17 cellular contexts compared by ENCODE assay signal in the genomic region with DNA sequence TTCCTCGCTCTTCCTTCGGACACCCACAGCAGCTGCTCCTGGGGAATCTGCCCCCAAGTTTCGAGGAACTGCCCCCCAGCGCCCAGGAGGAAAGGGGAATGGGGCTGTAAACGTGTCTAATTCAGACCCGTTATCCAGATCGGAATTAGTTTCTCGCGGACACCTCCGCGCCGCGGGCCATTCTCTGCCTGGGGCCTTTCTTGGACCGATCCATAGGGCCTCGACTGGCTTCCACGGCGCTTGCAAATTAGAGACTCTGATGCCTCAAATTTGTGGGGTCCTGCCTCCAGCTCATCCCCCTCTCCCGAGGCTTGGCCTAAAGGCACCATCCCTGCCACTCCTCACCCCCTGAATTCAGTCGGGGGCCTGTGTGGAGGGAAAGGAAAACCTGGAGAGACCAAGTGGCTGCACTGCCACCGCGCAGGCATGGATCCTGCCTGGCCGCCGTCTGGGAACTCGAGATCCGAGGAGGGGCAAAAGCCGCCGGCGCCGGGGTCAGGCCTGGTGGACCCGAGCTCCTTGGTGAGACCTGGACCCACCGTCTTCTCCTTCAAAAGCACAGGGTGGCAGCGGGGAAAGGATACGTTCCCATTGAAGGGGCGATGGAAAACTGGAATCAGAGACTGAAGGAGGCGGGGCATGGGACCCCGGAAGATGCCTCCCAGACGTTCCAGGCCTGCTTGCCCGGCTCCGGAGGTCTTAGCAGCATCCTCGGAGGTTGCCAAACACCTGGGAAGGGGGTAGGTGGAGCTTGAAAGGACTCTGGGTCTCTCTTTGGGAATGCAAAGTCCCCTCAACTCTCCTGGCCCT. TPM values are rescaled to one million over a fixed set of nuclear protein-coding genes. Genes with fewer than 3 reads are reported as not detected.
A peak's percentile ranks its signal among the peaks of the same experiment; 100 is the strongest.
DNase-seq lines count a peak whose midpoint lies in the region; ATAC-seq, FAIRE-seq and TF ChIP-seq lines count a peak whose summit lies in the region.
"Had no signal": no experiment of that assay in that cellular context is flagged by ENCODE, and none has a peak within 500 bp of the region (broad histone marks: within the 10 kb centered on the region; RNA-seq: fewer than 3 reads in every experiment).

No MANE protein-coding gene starts in this region.

- peak overlapping the region; percentile 88 for H3K4me2 ChIP-seq in MM.1S (ENCODE audit: low read depth, low read length)
- H3K4me2 ChIP-seq in H1 (ENCODE audit: insufficient read depth in 1 of 2, low read depth in 2 of 2, low read length in 2 of 2), result peak overlapping the region; percentile 15 to 75

- H3K4me1 Mint-ChIP-seq in activated T-cell treated with anti-CD3 and anti-CD28 coated beads, Interleukin-2, amount 50 U/mL, for 4 hours (ENCODE audit: low read depth), result peaks cover 34% of the 10 kb centered on the region
- H3K4me1 Mint-ChIP-seq in stimulated activated naive B cell treated with anti-CD40 and anti-IgM and Interleukin-4, amounts not matched to agents 10 μg/mL and 1 μg/mL and 100 μg/mL, for 72 hours, result peaks cover 27 to 51% of the 10 kb centered on the region in 2 donors

- no peak overlapping the region for H4K5ac ChIP-seq in H1 (ENCODE audit: insufficient read length, low read depth, low read length)

- no peaks in the 10 kb centered on the region for H3K79me1 ChIP-seq in H1 (ENCODE audit: low read depth, low read length)

- no peak overlapping the region for H2BK15ac ChIP-seq in H1 (ENCODE audit: low read length)

- peaks cover 89% of the 10 kb centered on the region for H3K27me3 Mint-ChIP-seq in activated T-cell treated with anti-CD3 and anti-CD28 coated beads, Interleukin-2, amount 50 U/mL, for 4 hours (ENCODE audit: low read depth)
- H3K27me3 Mint-ChIP-seq in stimulated activated naive B cell treated with anti-CD40 and anti-IgM and Interleukin-4, amounts not matched to agents 10 μg/mL and 1 μg/mL and 100 μg/mL, for 72 hours, result peaks cover 76 to 91% of the 10 kb centered on the region in 2 donors

- H4K20me1 ChIP-seq in MM.1S (ENCODE audit: insufficient read depth, low read length), result no peaks in the 10 kb centered on the region
- peaks cover 20 to 22% of the 10 kb centered on the region in 2 experiments for H4K20me1 ChIP-seq in H1 (replicated peaks in 1 of 2; ENCODE audit: control insufficient read depth in 1 of 2, insufficient read depth in 2 of 2, low read length in 2 of 2)

- no peak for TF ChIP-seq RAD21 in H1 (IDR thresholded peaks at IDR 0.05 in 1 of 2, conservative IDR thresholded peaks at IDR 0.05 in 1 of 2; ENCODE audit: low read depth in 2 of 2, low read length in 2 of 2)

- no peak overlapping the region for H2AK5ac ChIP-seq in H1 (ENCODE audit: low read depth, low read length)

- no peaks in the 10 kb centered on the region for H3K36me3 Mint-ChIP-seq in activated T-cell treated with anti-CD3 and anti-CD28 coated beads, Interleukin-2, amount 50 U/mL, for 4 hours (ENCODE audit: insufficient read depth)
- H3K36me3 Mint-ChIP-seq in stimulated activated naive B cell treated with anti-CD40 and anti-IgM and Interleukin-4, amounts not matched to agents 10 μg/mL and 1 μg/mL and 100 μg/mL, for 72 hours, result peaks cover 0 to 1% of the 10 kb centered on the region in 2 donors
- H3K36me3 Mint-ChIP-seq: activated CD4-positive, alpha-beta memory T cell treated with anti-CD3 and anti-CD28 coated beads for 36 hours; memory B cell had no signal

- H2AFZ ChIP-seq in MM.1S (ENCODE audit: low read length), result 0 out of 2 replicates have a peak overlapping the region, but pooled peaks have one; percentile 14
- H2AFZ ChIP-seq in H1 (ENCODE audit: low read length), result no peak overlapping the region

- H3K4ac ChIP-seq in H1 (replicated peaks; ENCODE audit: insufficient read length, low read depth, low read length), result no peak overlapping the region

- H3K9me3 Mint-ChIP-seq in activated T-cell treated with anti-CD3 and anti-CD28 coated beads, Interleukin-2, amount 50 U/mL, for 4 hours, result no peaks in the 10 kb centered on the region
- H3K9me3 Mint-ChIP-seq in stimulated activated naive B cell treated with anti-CD40 and anti-IgM and Interleukin-4, amounts not matched to agents 10 μg/mL and 1 μg/mL and 100 μg/mL, for 72 hours, result no peaks in the 10 kb centered on the region
- H3K9me3 Mint-ChIP-seq: activated CD4-positive, alpha-beta memory T cell treated with anti-CD3 and anti-CD28 coated beads for 36 hours; memory B cell; neural crest cell had no signal

- no peak overlapping the region for H2BK5ac ChIP-seq in H1 (ENCODE audit: low read depth, low read length)

- no peak for FAIRE-seq in H1 (lab: Jason Lieb, UNC)
- FAIRE-seq: islet of Langerhans had no signal

- TF ChIP-seq POLR2A in H1 (IDR thresholded peaks at IDR 0.05; ENCODE audit: control extremely low read depth in 1 of 2, low read depth in 2 of 2, low read length in 2 of 2), result no peak

- POLR2A ChIA-PET in H1 (lab: Charles Lee; ENCODE audit: partially characterized antibody) (interaction anchor here (1.8 kb wide), 1 partner anchor 69 kb away, joined by 4 read pairs; no protein-coding TSS in a partner anchor), GM10248 (lab: Yijun Ruan, JAX) (no interaction called here)

- H3K79me2 ChIP-seq in MM.1S (ENCODE audit: low read length) (no peaks in the 10 kb centered on the region), H1 (ENCODE audit: control insufficient read depth in 1 of 2, insufficient read depth in 2 of 2, low read length in 2 of 2) (no peaks in the 10 kb centered on the region)

- no peak overlapping the region for H3K27ac ChIP-seq in MM.1S (ENCODE audit: low read length)
- H3K27ac ChIP-seq in H1 (ENCODE audit: low read depth, low read length), result no peak overlapping the region
- H3K27ac ChIP-seq: Peyer's patch had no signal

- no peak overlapping the region for H4K91ac ChIP-seq in H1 (replicated peaks; ENCODE audit: insufficient read length, low read length)

- no peak overlapping the region for H3K23ac ChIP-seq in H1 (ENCODE audit: insufficient read length)

- H3K4me1 ChIP-seq in MM.1S (ENCODE audit: low read length), result 0 out of 2 replicates have a peak, but pooled peaks cover 10% of the 10 kb centered on the region
- peaks cover 0 to 17% (median 9%) of the 10 kb centered on the region in 4 experiments; a peak in 5 of 7 replicates for H3K4me1 ChIP-seq in H1 (replicated peaks in 1 of 4; ENCODE audit: control insufficient read depth in 3 of 4, insufficient read depth in 4 of 4, low read length in 3 of 4)

- H3K9me3 ChIP-seq in MM.1S (replicated peaks; ENCODE audit: insufficient read depth, low read length) (no peaks in the 10 kb centered on the region), H1 (ENCODE audit: insufficient read depth in 2 of 2, low read depth in 1 of 2, low read length in 1 of 2) (no peaks in the 10 kb centered on the region)
- H3K9me3 ChIP-seq: Peyer's patch had no signal

- peak overlapping the region; percentile 47 for H3K27ac Mint-ChIP-seq in stimulated activated naive B cell treated with anti-CD40 and anti-IgM and Interleukin-4, amounts not matched to agents 10 μg/mL and 1 μg/mL and 100 μg/mL, for 72 hours
- H3K27ac Mint-ChIP-seq: activated CD4-positive, alpha-beta memory T cell treated with anti-CD3 and anti-CD28 coated beads for 36 hours had no signal

- no peak overlapping the region for H2BK20ac ChIP-seq in H1 (ENCODE audit: low read length)

- ATAC-seq in activated T-cell treated with anti-CD3 and anti-CD28 coated beads, Interleukin-2, amount 50 U/mL, for 4 hours, result no peak
- no peak for ATAC-seq in stimulated activated naive B cell treated with anti-CD40 and anti-IgM and Interleukin-4, amounts not matched to agents 10 μg/mL and 1 μg/mL and 100 μg/mL, for 72 hours (replicated peaks)
- ATAC-seq in HG02885 (IDR thresholded peaks at IDR 0.05; ENCODE audit: poor library complexity, unreplicated experiment) (no peak), GM18858 (IDR thresholded peaks at IDR 0.05; ENCODE audit: unreplicated experiment) (no peak)

- no peak overlapping the region for H4K8ac ChIP-seq in H1 (ENCODE audit: extremely low read depth, insufficient read depth, low read length)

- no peaks in the 10 kb centered on the region for H3K9me2 ChIP-seq in MM.1S (replicated peaks; ENCODE audit: insufficient read depth, low read length)

- 10% methylated on average over 39 of the region's 40 CpGs; no CpG with 5 or more reads in 1 of the 2 experiments for WGBS in H1 (ENCODE audit: extremely low coverage in 1 of 2, insufficient coverage in 1 of 2, insufficient read length in 1 of 2, insufficient replicate concordance in 2 of 2, low coverage in 1 of 2, low lambda C conversion rate in 2 of 2, missing lambda C conversion rate in 1 of 2), 2 experiments

- TF ChIP-seq CTCF in MM.1S (IDR thresholded peaks at IDR 0.05; ENCODE audit: low read length), result no peak
- no peak for TF ChIP-seq CTCF in H1 (IDR thresholded peaks at IDR 0.05; ENCODE audit: control extremely low read depth in 1 of 3, insufficient read depth in 1 of 3, low read depth in 1 of 3, low read length in 3 of 3)
- no peak for TF ChIP-seq CTCF in GM10248 (IDR thresholded peaks at IDR 0.05; ENCODE audit: control extremely low read depth, extremely low read depth, low read depth, missing control alignments)

- no peak overlapping the region for H2BK12ac ChIP-seq in H1 (ENCODE audit: low read depth, low read length)

- no peak overlapping the region for H3K14ac ChIP-seq in H1 (ENCODE audit: insufficient read length)

- H3K9ac ChIP-seq in MM.1S (ENCODE audit: low read length) (no peak overlapping the region), H1 (replicated peaks in 1 of 4; ENCODE audit: extremely low read depth in 1 of 4, low read depth in 3 of 4, low read length in 3 of 4) (no peak overlapping the region)

- CTCF ChIA-PET in H1 (lab: Charles Lee; ENCODE audit: partially characterized antibody), result interaction anchor here (0.5 to 13.7 kb wide), 45 partner anchors 8 to 566 kb away, joined by 3 to 266 read pairs (median 9); partner anchors contain the start of genes DPCD, LBX1 and POLL
- CTCF ChIA-PET in GM10248 (lab: Yijun Ruan, JAX), result interaction anchor here (0.9 to 5.5 kb wide), 21 partner anchors 8 to 625 kb away, joined by 3 to 103 read pairs (median 5); partner anchors contain the start of genes DPCD, LBX1 and POLL

- no peak overlapping the region for H3K18ac ChIP-seq in H1 (ENCODE audit: extremely low read depth, low read length)

- H3K56ac ChIP-seq in H1 (replicated peaks; ENCODE audit: insufficient read length, low read depth, low read length), result no peak overlapping the region

- H3K4me3 Mint-ChIP-seq in activated T-cell treated with anti-CD3 and anti-CD28 coated beads, Interleukin-2, amount 50 U/mL, for 4 hours, result peak overlapping the region; percentile 63
- peak overlapping the region; percentile 81 for H3K4me3 Mint-ChIP-seq in stimulated activated naive B cell treated with anti-CD40 and anti-IgM and Interleukin-4, amounts not matched to agents 10 μg/mL and 1 μg/mL and 100 μg/mL, for 72 hours

- peaks cover 70% of the 10 kb centered on the region for H3K27me3 ChIP-seq in MM.1S (replicated peaks; ENCODE audit: insufficient read depth, low read length)
- peaks cover 64 to 83% (median 77%) of the 10 kb centered on the region in 4 experiments for H3K27me3 ChIP-seq in H1 (replicated peaks in 1 of 4; ENCODE audit: control insufficient read depth in 3 of 4, extremely low read depth in 1 of 4, insufficient read depth in 3 of 4, low read length in 3 of 4)

- H3K4me3 ChIP-seq in MM.1S (ENCODE audit: low read length), result no peak overlapping the region; the same call in 1 of the 2 replicates
- peak overlapping the region in 1 of 4 experiments; percentile 50; a peak in 2 of 8 replicates for H3K4me3 ChIP-seq in H1 (ENCODE audit: extremely low read depth in 1 of 4, insufficient read depth in 2 of 4, low read depth in 3 of 4, low read length in 4 of 4)
- H3K4me3 ChIP-seq: Peyer's patch had no signal

- H3K36me3 ChIP-seq in MM.1S (replicated peaks; ENCODE audit: insufficient read depth, low read length) (no peaks in the 10 kb centered on the region), H1 (ENCODE audit: control insufficient read depth in 2 of 4, insufficient read depth in 4 of 4, low read length in 3 of 4) (peaks cover 0 to 5% (median 0%) of the 10 kb centered on the region in 4 experiments; a peak in 1 of 8 replicates)
- H3K36me3 ChIP-seq: Peyer's patch had no signal

- H3F3A ChIP-seq in MM.1S (ENCODE audit: insufficient read depth, low read length), result 0 out of 2 replicates have a peak, but pooled peaks cover 3% of the 10 kb centered on the region

- no peak overlapping the region for H2BK120ac ChIP-seq in H1 (replicated peaks; ENCODE audit: low read depth, low read length)

- no peak for DNase-seq in activated T-cell treated with anti-CD3 and anti-CD28 coated beads, Interleukin-2, amount 50 U/mL, for 4 hours
- DNase-seq in activated T-cell treated with anti-CD3 and anti-CD28 coated beads, Interleukin-2, amount 50 U/mL, for 1 hour, result no peak
- no peak for DNase-seq in MM.1S
- DNase-seq in H1 (ENCODE audit: low read depth in 1 of 2, low spot score in 2 of 2), result no peak
- no peak for DNase-seq in stimulated activated naive B cell treated with anti-CD40 and anti-IgM and Interleukin-4, amounts not matched to agents 10 μg/mL and 1 μg/mL and 100 μg/mL, for 72 hours
- DNase-seq in GM10248 (ENCODE audit: extremely low spot score), result no peak
- DNase-seq: NCI-H2029 treated with DMSO at 0.1 percent for 48 hours had no signal

- peaks cover 2% of the 10 kb centered on the region; the same call in 1 of the 2 replicates for H3K23me2 ChIP-seq in H1 (ENCODE audit: low read depth, low read length)

- no peak for TF ChIP-seq EP300 in H1 (IDR thresholded peaks at IDR 0.05; ENCODE audit: borderline replicate concordance in 1 of 2, low read depth in 2 of 2, low read length in 2 of 2)

RNA-seq across cellular contexts. Expression of gene LBX1, which starts 13.7 kb away (rescaled TPM):
- total RNA-seq in activated T-cell treated with anti-CD3 and anti-CD28 coated beads, Interleukin-2, amount 50 U/mL, for 4 hours, result not detected
- total RNA-seq in H1 (2021; fragmentation: NEBNext Ultra II Directional; extraction: Animal tissue kit (Norgen Biotek cat#: 25700)), result not detected in 2 replicates
- polyA plus RNA-seq in H1 (2011; rRNA removed), result not detected in 2 replicates
- not detected for polyA plus RNA-seq in H1 (2011; cell fraction: cytosol; rRNA removed)
- polyA plus RNA-seq in H1 (2011; cell fraction: nucleus; rRNA removed), result not detected
- polyA plus RNA-seq in H1 (2012, experiment 1 of 2), result not detected in 4 replicates
- polyA plus RNA-seq in H1 (2012, experiment 2 of 2), result not detected
- not detected for polyA plus RNA-seq in H1 (2013, experiment 1 of 2)
- not detected for polyA plus RNA-seq in H1 (2013, experiment 2 of 2)
- polyA minus RNA-seq in H1 (2011; rRNA and poly(A)+ RNA removed), result not detected in 2 replicates
- polyA minus RNA-seq in H1 (2011; cell fraction: cytosol; rRNA and poly(A)+ RNA removed), result not detected
- polyA minus RNA-seq in H1 (2011; cell fraction: nucleus; rRNA and poly(A)+ RNA removed), result not detected
- total RNA-seq: activated CD4-positive, alpha-beta memory T cell treated with anti-CD3 and anti-CD28 coated beads for 36 hours; glomerular endothelial cell; H4; M059J; Peyer's patch had no signal
